21 cellular contexts compared by ENCODE assay signal in genomic region chr2:25032901-25033300, GRCh38.
"Had no signal": no experiment of that assay in that cellular context is flagged by ENCODE, and none has a peak within 500 bp of the region (broad histone marks: within the 10 kb centered on the region; RNA-seq: fewer than 3 reads in every experiment).

No MANE protein-coding gene starts in this region.

- H3K4me1 ChIP-seq: right lobe of liver, stomach had no signal

- H3K27ac ChIP-seq: dorsolateral prefrontal cortex, right lobe of liver, stomach, thyroid gland had no signal

- H3K36me3 ChIP-seq: right lobe of liver, stomach, thyroid gland had no signal

- H3K9me3 ChIP-seq: mucosa of descending colon, right lobe of liver, stomach, thyroid gland had no signal

- H3K4me1 Mint-ChIP-seq: mesothelial cell of epicardium; stimulated activated effector memory CD8-positive, alpha-beta T cell treated with anti-CD3 and anti-CD28 coated beads, Interleukin-12 subunit alpha, Interleukin-12 subunit beta, amount 100 ng/mL, for 72 hours had no signal

- H3K27ac Mint-ChIP-seq: memory B cell; mesothelial cell of epicardium; naive thymus-derived CD4-positive, alpha-beta T cell; nephron progenitor cell; stimulated activated effector memory CD8-positive, alpha-beta T cell treated with anti-CD3 and anti-CD28 coated beads, Interleukin-12 subunit alpha, Interleukin-12 subunit beta, amount 100 ng/mL, for 72 hours; type B pancreatic cell had no signal

- H3K9me3 Mint-ChIP-seq: memory B cell; stimulated activated effector memory CD8-positive, alpha-beta T cell treated with anti-CD3 and anti-CD28 coated beads, Interleukin-12 subunit alpha, Interleukin-12 subunit beta, amount 100 ng/mL, for 72 hours; type B pancreatic cell had no signal

- H3K36me3 Mint-ChIP-seq: memory B cell; mesothelial cell of epicardium; naive thymus-derived CD4-positive, alpha-beta T cell; stimulated activated effector memory CD8-positive, alpha-beta T cell treated with anti-CD3 and anti-CD28 coated beads, Interleukin-12 subunit alpha, Interleukin-12 subunit beta, amount 100 ng/mL, for 72 hours; type B pancreatic cell had no signal

- H3K4me3 ChIP-seq: dorsolateral prefrontal cortex, lung, mucosa of descending colon, right lobe of liver, stomach, thyroid gland had no signal

- H3K27me3 ChIP-seq: dorsolateral prefrontal cortex, right lobe of liver, stomach, thyroid gland had no signal

- ATAC-seq: left lobe of liver, mucosa of descending colon, right lobe of liver had no signal

- H3K4me3 Mint-ChIP-seq: memory B cell; mesothelial cell of epicardium; naive thymus-derived CD4-positive, alpha-beta T cell; nephron progenitor cell; stimulated activated effector memory CD8-positive, alpha-beta T cell treated with anti-CD3 and anti-CD28 coated beads, Interleukin-12 subunit alpha, Interleukin-12 subunit beta, amount 100 ng/mL, for 72 hours; type B pancreatic cell had no signal

- DNase-seq: dorsolateral prefrontal cortex; effector CD4-positive, alpha-beta T cell; head of caudate nucleus; kidney; mucosa of descending colon; naive thymus-derived CD4-positive, alpha-beta T cell; nephron progenitor cell; nucleus accumbens; retina; right lobe of liver; stimulated activated CD4-positive, alpha-beta T cell treated with anti-CD3 and anti-CD28 coated beads, Interleukin-2, amount 100 ng/mL, for 24 hours; stimulated activated CD4-positive, alpha-beta T cell treated with anti-CD3 and anti-CD28 coated beads, Interleukin-4, amount 100 ng/mL, for 24 hours; stimulated activated naive CD4-positive, alpha-beta T cell treated with Interleukin-2 at 50 U/mL for 16 hours; stomach; thyroid gland had no signal
